ENCODE assay signal across 23 cellular contexts in the genomic region with DNA sequence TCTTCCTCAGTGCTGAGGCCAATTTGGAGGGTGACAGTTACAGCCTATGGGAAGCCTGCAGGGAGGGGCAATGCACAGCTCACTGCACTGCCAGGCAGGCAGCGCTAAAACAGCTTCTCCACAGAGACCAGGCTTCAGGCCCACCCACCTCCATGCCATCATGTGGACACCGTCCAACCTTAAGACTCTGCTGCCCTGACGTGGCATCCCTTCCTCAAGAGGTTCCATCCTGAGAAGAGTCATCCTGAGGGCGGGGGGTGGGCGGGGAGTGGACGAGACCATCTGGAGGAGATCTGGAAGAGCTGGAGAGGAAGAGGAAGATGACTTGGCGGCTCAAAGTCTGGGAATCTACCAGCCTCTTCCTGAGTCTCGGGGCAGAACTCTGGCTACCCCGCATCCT. TPM values are rescaled to one million over a fixed set of nuclear protein-coding genes. Genes with fewer than 3 reads are reported as not detected.
DNase-seq lines count a peak whose midpoint lies in the region; ATAC-seq and TF ChIP-seq lines count a peak whose summit lies in the region.
"Had no signal": no experiment of that assay in that cellular context is flagged by ENCODE, and none has a peak within 500 bp of the region (broad histone marks: within the 10 kb centered on the region; RNA-seq: fewer than 3 reads in every experiment).

No MANE protein-coding gene starts in this region.

- H3K9me3 ChIP-seq in lower lobe of right lung, result no peaks in the 10 kb centered on the region
- H3K9me3 ChIP-seq: thyroid gland had no signal

- H3K36me3 Mint-ChIP-seq in activated naive CD4-positive, alpha-beta T cell treated with anti-CD3 and anti-CD28 coated beads for 36 hours (ENCODE audit: low read depth), result no peaks in the 10 kb centered on the region
- H3K36me3 Mint-ChIP-seq: natural killer cell treated with Interleukin-12 subunit alpha and Interleukin-12 subunit beta and Interleukin-15 and Interleukin-18, amount 100 ng/mL, for 72 hours had no signal

- H3K27me3 Mint-ChIP-seq in activated naive CD4-positive, alpha-beta T cell treated with anti-CD3 and anti-CD28 coated beads for 36 hours (ENCODE audit: low read depth), result peaks cover 2% of the 10 kb centered on the region
- H3K27me3 Mint-ChIP-seq: activated CD4-positive, alpha-beta T cell treated with anti-CD3 and anti-CD28 coated beads for 36 hours had no signal

- peak overlapping the region; percentile 78 for H3K27ac ChIP-seq in lower lobe of right lung
- H3K27ac ChIP-seq: cardiac muscle cell, right atrium auricular region, thyroid gland had no signal

- intact Hi-C loops in lower lobe of right lung (cut with DNase I), result no loop called here
- intact Hi-C loops in activated naive CD4-positive, alpha-beta T cell treated with anti-CD3 and anti-CD28 coated beads for 36 hours (cut with micrococcal nuclease), result no loop called here

- H3K4me3 ChIP-seq in AG10803 (ENCODE audit: low read length) (no peak overlapping the region), H7 (ENCODE audit: insufficient read depth, low read depth, low read length) (no peak overlapping the region), cardiac fibroblast (replicated peaks in 1 of 2; ENCODE audit: low read depth in 2 of 2, low read length in 2 of 2) (no peak overlapping the region), lower lobe of right lung (no peak overlapping the region)
- H3K4me3 ChIP-seq: cardiac muscle cell, heart right ventricle, right atrium auricular region, thyroid gland had no signal

- no peak overlapping the region for H3K4me3 Mint-ChIP-seq in activated naive CD4-positive, alpha-beta T cell treated with anti-CD3 and anti-CD28 coated beads for 36 hours
- H3K4me3 Mint-ChIP-seq: activated CD4-positive, alpha-beta T cell treated with anti-CD3 and anti-CD28 coated beads for 36 hours; natural killer cell treated with Interleukin-12 subunit alpha and Interleukin-12 subunit beta and Interleukin-15 and Interleukin-18, amount 100 ng/mL, for 72 hours had no signal

- H3K36me3 ChIP-seq in H7 (replicated peaks; ENCODE audit: control insufficient read depth, insufficient read depth, low read length), result no peaks in the 10 kb centered on the region
- no peaks in the 10 kb centered on the region for H3K36me3 ChIP-seq in lower lobe of right lung
- H3K36me3 ChIP-seq: cardiac muscle cell, heart right ventricle, right atrium auricular region, thyroid gland had no signal

- H3K27ac Mint-ChIP-seq in activated naive CD4-positive, alpha-beta T cell treated with anti-CD3 and anti-CD28 coated beads for 36 hours, result no peak overlapping the region
- H3K27ac Mint-ChIP-seq: activated CD4-positive, alpha-beta T cell treated with anti-CD3 and anti-CD28 coated beads for 36 hours; natural killer cell treated with Interleukin-12 subunit alpha and Interleukin-12 subunit beta and Interleukin-15 and Interleukin-18, amount 100 ng/mL, for 72 hours had no signal

- H3K4me1 ChIP-seq in lower lobe of right lung, result peaks cover 43% of the 10 kb centered on the region

- H3K9me3 Mint-ChIP-seq in activated naive CD4-positive, alpha-beta T cell treated with anti-CD3 and anti-CD28 coated beads for 36 hours, result no peaks in the 10 kb centered on the region
- H3K9me3 Mint-ChIP-seq: natural killer cell treated with Interleukin-12 subunit alpha and Interleukin-12 subunit beta and Interleukin-15 and Interleukin-18, amount 100 ng/mL, for 72 hours had no signal

- no peaks in the 10 kb centered on the region for H3K27me3 ChIP-seq in H7 (ENCODE audit: control insufficient read depth, insufficient read depth, low read length)
- H3K27me3 ChIP-seq in lower lobe of right lung (ENCODE audit: low read depth), result no peaks in the 10 kb centered on the region
- H3K27me3 ChIP-seq: cardiac muscle cell, heart right ventricle, right atrium auricular region, thyroid gland had no signal

- H3K4me1 Mint-ChIP-seq in activated naive CD4-positive, alpha-beta T cell treated with anti-CD3 and anti-CD28 coated beads for 36 hours (ENCODE audit: low read depth), result no peaks in the 10 kb centered on the region

- CTCF ChIA-PET in activated naive CD4-positive, alpha-beta T cell treated with anti-CD3 and anti-CD28 coated beads for 36 hours (lab: Charles Lee), result no interaction called here

- ATAC-seq in lower lobe of right lung, result no peak
- ATAC-seq in GM21390 (IDR thresholded peaks at IDR 0.05; ENCODE audit: unreplicated experiment), result no peak
- ATAC-seq: activated CD4-positive, alpha-beta T cell treated with anti-CD3 and anti-CD28 coated beads for 36 hours; natural killer cell treated with Interleukin-12 subunit alpha and Interleukin-12 subunit beta and Interleukin-15 and Interleukin-18, amount 100 ng/mL, for 72 hours had no signal

- TF ChIP-seq CTCF in AG10803 (conservative IDR thresholded peaks at IDR 0.05; ENCODE audit: low read length) (no peak), cardiac fibroblast (IDR thresholded peaks at IDR 0.05; ENCODE audit: low read depth, low read length) (no peak), lower lobe of right lung (IDR thresholded peaks at IDR 0.05) (no peak)

- DNase-seq in AG10803 (ENCODE audit: low read depth) (peak; percentile 83), H7 (peak; percentile 18), cardiac fibroblast (ENCODE audit: low read depth in 2 of 2) (peak; percentile 74 to 78), lower lobe of right lung (no peak), NCI-H1048 (lab: John Stamatoyannopoulos, UW) (no peak), germinal center (ENCODE audit: low spot score) (no peak)
- no peak for DNase-seq in activated naive CD4-positive, alpha-beta T cell treated with anti-CD3 and anti-CD28 coated beads for 36 hours
- DNase-seq: activated CD4-positive, alpha-beta T cell treated with anti-CD3 and anti-CD28 coated beads for 36 hours; activated CD8-positive, alpha-beta memory T cell treated with anti-CD3 and anti-CD28 coated beads, Interleukin-2, amount 50 U/mL, for 48 hours; activated naive CD4-positive, alpha-beta T cell treated with anti-CD3 and anti-CD28 coated beads, Interleukin-2, amount 50 U/mL, for 16 hours; heart right ventricle; KBM-7; NCI-H1436; NCI-H2227 treated with DMSO at 0.1 percent for 48 hours; NK-92 treated with Interleukin-12 subunit alpha and Interleukin-12 subunit beta, amount 100 ng/mL, for 24 hours; stimulated activated CD8-positive, alpha-beta memory T cell treated with anti-CD3 and anti-CD28 coated beads, Interleukin-4, amount 100 ng/mL, for 48 hours; T-helper 9 cell; thyroid gland had no signal

RNA-seq across cellular contexts. Expression of a gene that starts 8.4 kb away (rescaled TPM):
- total RNA-seq in H7 (2014; rRNA removed; shearing (Covaris generic)), result 0.07 and 0.33 TPM in 2 replicates
- 242 TPM for total RNA-seq in lower lobe of right lung
- not detected for total RNA-seq in activated naive CD4-positive, alpha-beta T cell treated with anti-CD3 and anti-CD28 coated beads for 36 hours
- total RNA-seq: activated CD4-positive, alpha-beta T cell treated with anti-CD3 and anti-CD28 coated beads for 36 hours; natural killer cell treated with Interleukin-12 subunit alpha and Interleukin-12 subunit beta and Interleukin-15 and Interleukin-18, amount 100 ng/mL, for 72 hours had no signal

RNA-seq across cellular contexts. Expression of a gene that starts 11.0 kb away (rescaled TPM):
- 0.17 and 1.6 TPM in 2 replicates for total RNA-seq in H7 (2014; rRNA removed; shearing (Covaris generic))
- not detected for total RNA-seq in lower lobe of right lung
- not detected for total RNA-seq in activated naive CD4-positive, alpha-beta T cell treated with anti-CD3 and anti-CD28 coated beads for 36 hours
- total RNA-seq: activated CD4-positive, alpha-beta T cell treated with anti-CD3 and anti-CD28 coated beads for 36 hours; heart right ventricle; liver; natural killer cell treated with Interleukin-12 subunit alpha and Interleukin-12 subunit beta and Interleukin-15 and Interleukin-18, amount 100 ng/mL, for 72 hours; right atrium auricular region; thyroid gland had no signal

RNA-seq across cellular contexts. Expression of a gene that starts 50.4 kb away (rescaled TPM):
- 5.0 and 5.8 TPM in 2 replicates for total RNA-seq in H7 (2014; rRNA removed; shearing (Covaris generic))
- total RNA-seq in lower lobe of right lung, result 0.95 TPM
- under 1 TPM; 0.25 to 0.36 TPM for total RNA-seq in activated naive CD4-positive, alpha-beta T cell treated with anti-CD3 and anti-CD28 coated beads for 36 hours

RNA-seq across cellular contexts. Expression of a gene that starts 52.6 kb away (rescaled TPM):
- total RNA-seq in H7 (2014; rRNA removed; shearing (Covaris generic)), result 14.1 and 14.9 TPM in 2 replicates
- 34.9 TPM for total RNA-seq in lower lobe of right lung
- total RNA-seq in activated naive CD4-positive, alpha-beta T cell treated with anti-CD3 and anti-CD28 coated beads for 36 hours, result 1 to 10 TPM; 8.7 to 9.1 TPM

Comparison
In these comparisons a context has a peak if more than half of its experiments do, and no peak if none do; other contexts are left out.
1. DNase-seq: peak in AG10803 (single experiment), H7 (single experiment) and cardiac fibroblast (2 of 2); none in lower lobe of right lung (single experiment), NCI-H1048 (single experiment), germinal center (single experiment) and activated naive CD4-positive, alpha-beta T cell treated with anti-CD3 and anti-CD28 coated beads for 36 hours (single experiment).
2. RNA of a gene that starts 8.4 kb away (total RNA-seq): 242 TPM in lower lobe of right lung (single experiment); 0.07 to 0.33 TPM in H7 and not detected in activated naive CD4-positive, alpha-beta T cell treated with anti-CD3 and anti-CD28 coated beads for 36 hours; every median in the first group is over 100 times any median in the second.